16 cellular contexts compared by ENCODE assay signal in the genomic region with DNA sequence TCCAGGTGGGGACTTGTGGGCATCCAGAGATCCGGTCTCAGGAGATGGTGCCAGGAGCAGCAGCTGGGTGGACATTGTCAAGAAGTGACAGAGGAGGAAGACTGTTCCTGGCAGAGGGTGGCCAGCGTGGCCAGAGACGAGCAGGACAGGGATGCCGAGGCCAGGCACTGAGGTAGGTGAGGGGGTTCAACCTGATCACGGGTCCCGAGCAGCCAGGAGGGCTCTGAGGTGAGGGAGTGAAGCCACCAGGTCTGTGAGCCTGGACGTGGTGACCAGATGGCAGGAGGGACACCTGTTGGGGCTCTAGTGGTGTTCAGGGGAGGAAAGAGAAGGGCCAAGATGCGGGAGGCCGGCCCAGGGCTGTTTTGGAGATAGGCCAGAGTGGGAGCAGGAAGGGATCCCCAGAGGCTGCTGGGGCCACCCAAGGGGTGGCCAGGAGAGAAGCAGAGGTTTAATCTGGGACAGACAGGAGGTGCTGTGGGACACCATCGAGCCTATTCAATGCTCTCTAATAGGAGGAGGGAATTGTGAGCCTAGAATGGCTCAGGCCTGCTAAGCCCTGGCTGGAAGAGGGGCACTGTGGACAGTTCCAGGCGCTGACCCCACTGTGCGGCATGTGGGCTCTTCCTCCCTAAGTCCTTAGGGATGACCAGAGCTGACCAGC. TPM values are rescaled to one million over a fixed set of nuclear protein-coding genes. Genes with fewer than 3 reads are reported as not detected.
DNase-seq lines count a peak whose midpoint lies in the region; ATAC-seq, FAIRE-seq and TF ChIP-seq lines count a peak whose summit lies in the region.
"Had no signal": no experiment of that assay in that cellular context is flagged by ENCODE, and none has a peak within 500 bp of the region (broad histone marks: within the 10 kb centered on the region; RNA-seq: fewer than 3 reads in every experiment).

No MANE protein-coding gene starts in this region.

- H3K4ac ChIP-seq in neuronal stem cell (ENCODE audit: low read length): no peak overlapping the region

- H2BK120ac ChIP-seq in neuronal stem cell (ENCODE audit: low read depth, low read length): no peak overlapping the region

- POLR2A ChIA-PET in endothelial cell of umbilical vein (lab: Charles Lee): no interaction called here
- POLR2A ChIA-PET in GM10248 (lab: Yijun Ruan, JAX): no interaction called here

- H2BK5ac ChIP-seq in neuronal stem cell (ENCODE audit: low read length): no peak overlapping the region

- ATAC-seq in heart left ventricle (no peak), left cardiac atrium (no peak), upper lobe of right lung (no peak)
- ATAC-seq: sciatic nerve had no signal

- H3K23ac ChIP-seq in neuronal stem cell (ENCODE audit: low read depth, low read length, poor library complexity): peak overlapping the region; percentile 87

- H3K4me3 ChIP-seq in heart left ventricle (no peak overlapping the region), endothelial cell of umbilical vein (replicated peaks in 1 of 3; ENCODE audit: insufficient read depth in 1 of 3, low read depth in 1 of 3, low read length in 3 of 3) (no peak overlapping the region), neuronal stem cell (ENCODE audit: low read length in 2 of 2) (no peak overlapping the region), upper lobe of right lung (no peak overlapping the region)
- H3K4me3 ChIP-seq: testis had no signal

- H3K9ac ChIP-seq in endothelial cell of umbilical vein (replicated peaks; ENCODE audit: extremely low read depth, insufficient read depth, low read length) (no peak overlapping the region), neuronal stem cell (ENCODE audit: low read depth, low read length, poor library complexity) (peak overlapping the region; percentile 25)

- H2AFZ ChIP-seq in endothelial cell of umbilical vein (ENCODE audit: low read depth, low read length) (no peak overlapping the region), neuronal stem cell (ENCODE audit: low read length) (no peak overlapping the region)

- TF ChIP-seq POLR2A in heart left ventricle (IDR thresholded peaks at IDR 0.05): no peak
- no peak for TF ChIP-seq POLR2A in endothelial cell of umbilical vein (IDR thresholded peaks at IDR 0.05; ENCODE audit: low read depth, low read length)

- peak overlapping the region; percentile 22 for H2AK5ac ChIP-seq in neuronal stem cell (ENCODE audit: low read depth, low read length)

- H4K91ac ChIP-seq in neuronal stem cell (ENCODE audit: low read depth, low read length, poor library complexity): no peak overlapping the region

- no peak overlapping the region for H4K8ac ChIP-seq in neuronal stem cell (ENCODE audit: low read depth, low read length)

- CTCF ChIA-PET in endothelial cell of umbilical vein (lab: Charles Lee): interaction anchor here (1.6 to 8.4 kb wide), 3 partner anchors 9 to 23 kb away, joined by 4 to 292 read pairs (median 5); no protein-coding TSS in a partner anchor
- CTCF ChIA-PET in GM10248 (lab: Yijun Ruan, JAX): interaction anchor here (8.5 kb wide), 1 partner anchor 8 kb away, joined by 130 read pairs; no protein-coding TSS in a partner anchor

- no peak overlapping the region for H2BK15ac ChIP-seq in neuronal stem cell (ENCODE audit: low read length)

- TF ChIP-seq CTCF in heart left ventricle (IDR thresholded peaks at IDR 0.05) (no peak), endothelial cell of umbilical vein (IDR thresholded peaks at IDR 0.05; ENCODE audit: extremely low read depth in 1 of 2, insufficient read depth in 1 of 2, low read depth in 1 of 2, low read length in 2 of 2) (no peak), upper lobe of right lung (IDR thresholded peaks at IDR 0.05) (no peak), GM10248 (IDR thresholded peaks at IDR 0.05; ENCODE audit: control extremely low read depth, extremely low read depth, low read depth, missing control alignments) (no peak)

- intact Hi-C loops in heart left ventricle (cut with DNase I): no loop called here
- intact Hi-C loops in left cardiac atrium (cut with DNase I): no loop called here
- intact Hi-C loops in endothelial cell of umbilical vein (cut with micrococcal nuclease): no loop called here
- intact Hi-C loops in upper lobe of right lung (cut with DNase I): no loop called here

- no peaks in the 10 kb centered on the region for H3K79me1 ChIP-seq in neuronal stem cell (ENCODE audit: low read depth, low read length)

- no peaks in the 10 kb centered on the region for H4K20me1 ChIP-seq in endothelial cell of umbilical vein (replicated peaks; ENCODE audit: control insufficient read depth, extremely low read depth, insufficient read depth, low read length)

- BruUV-seq in endothelial cell of umbilical vein (replicated peaks; lab: Mats Ljungman, UMichigan): no TSS peak

- H3K18ac ChIP-seq in neuronal stem cell (ENCODE audit: low read length): no peak overlapping the region

- peaks cover 0 to 26% (median 19%) of the 10 kb centered on the region in 9 donors for H3K36me3 ChIP-seq in heart left ventricle
- H3K36me3 ChIP-seq in endothelial cell of umbilical vein (ENCODE audit: control insufficient read depth in 2 of 2, extremely low read depth in 1 of 2, insufficient read depth in 2 of 2, low read length in 2 of 2): peaks cover 14 to 22% of the 10 kb centered on the region in 2 experiments
- peaks cover 16 to 33% of the 10 kb centered on the region in 2 donors for H3K36me3 ChIP-seq in neuronal stem cell (replicated peaks in 1 of 2; ENCODE audit: control insufficient read depth in 2 of 2, insufficient read depth in 2 of 2, low read length in 2 of 2)
- peaks cover 25% of the 10 kb centered on the region for H3K36me3 ChIP-seq in upper lobe of right lung

- H3K79me2 ChIP-seq in endothelial cell of umbilical vein (ENCODE audit: control insufficient read depth, insufficient read depth, low read length): peaks cover 69% of the 10 kb centered on the region

- H3K4me1 ChIP-seq in heart left ventricle (peaks cover 23 to 97% (median 82%) of the 10 kb centered on the region in 12 donors), endothelial cell of umbilical vein (ENCODE audit: control insufficient read depth, extremely low read depth, insufficient read depth, low read length) (peaks cover 84% of the 10 kb centered on the region), neuronal stem cell (ENCODE audit: control insufficient read depth in 2 of 2, insufficient read depth in 1 of 2, low read depth in 1 of 2, low read length in 2 of 2) (peaks cover 5 to 7% of the 10 kb centered on the region in 2 donors), upper lobe of right lung (peaks cover 81% of the 10 kb centered on the region)
- H3K4me1 ChIP-seq: testis had no signal

- dilution Hi-C loops in endothelial cell of umbilical vein (cut with MboI; ENCODE audit: extremely low pct_ligation_motif_present, low sequenced_read_pairs): loop anchor here (25.0 kb wide), 2 partner anchors 134 to 234 kb away; no protein-coding TSS in a partner anchor

- H3K9me1 ChIP-seq in endothelial cell of umbilical vein (replicated peaks; ENCODE audit: control insufficient read depth, extremely low read depth, insufficient read depth, low read length): no peaks in the 10 kb centered on the region

- no peak overlapping the region for H2BK12ac ChIP-seq in neuronal stem cell (ENCODE audit: low read length)

- no peaks in the 10 kb centered on the region for H3K27me3 ChIP-seq in heart left ventricle
- H3K27me3 ChIP-seq in endothelial cell of umbilical vein (ENCODE audit: control insufficient read depth in 2 of 2, insufficient read depth in 2 of 2, low read length in 2 of 2): no peaks in the 10 kb centered on the region
- H3K27me3 ChIP-seq in neuronal stem cell (ENCODE audit: control insufficient read depth in 3 of 3, insufficient read depth in 3 of 3, low read depth in 1 of 3, low read length in 3 of 3): no peaks in the 10 kb centered on the region
- H3K27me3 ChIP-seq in upper lobe of right lung: no peaks in the 10 kb centered on the region
- H3K27me3 ChIP-seq: testis had no signal

- H3K9me3 ChIP-seq in heart left ventricle (no peaks in the 10 kb centered on the region), endothelial cell of umbilical vein (replicated peaks; ENCODE audit: control insufficient read depth, insufficient read depth, low read length) (no peaks in the 10 kb centered on the region), neuronal stem cell (replicated peaks in 1 of 2; ENCODE audit: control insufficient read depth in 2 of 2, insufficient read depth in 1 of 2, low read depth in 1 of 2, low read length in 2 of 2) (no peaks in the 10 kb centered on the region), upper lobe of right lung (no peaks in the 10 kb centered on the region)
- H3K9me3 ChIP-seq: testis had no signal

- FAIRE-seq in endothelial cell of umbilical vein (lab: Jason Lieb, UNC): no peak
- FAIRE-seq: D721Med, endometrium had no signal

- H3K4me2 ChIP-seq in endothelial cell of umbilical vein (ENCODE audit: insufficient read depth, low read length): no peak overlapping the region
- no peak overlapping the region for H3K4me2 ChIP-seq in neuronal stem cell (ENCODE audit: insufficient read depth, low read length, poor library complexity, severe bottlenecking)

- H3K27ac ChIP-seq in heart left ventricle: peak overlapping the region in 11 of 12 donors; percentile 63 to 98 (median 93)
- H3K27ac ChIP-seq in endothelial cell of umbilical vein (ENCODE audit: insufficient read depth, low read depth, low read length): peak overlapping the region; percentile 71
- no peak overlapping the region for H3K27ac ChIP-seq in neuronal stem cell (replicated peaks; ENCODE audit: low read length)
- peak overlapping the region; percentile 96 for H3K27ac ChIP-seq in upper lobe of right lung
- H3K27ac ChIP-seq: testis had no signal

- no peak for DNase-seq in heart left ventricle
- no peak for DNase-seq in left cardiac atrium
- DNase-seq in endothelial cell of umbilical vein (ENCODE audit: low read depth, low spot score): no peak
- DNase-seq in neuronal stem cell (ENCODE audit: low spot score): no peak
- no peak for DNase-seq in upper lobe of right lung
- DNase-seq in GM10248 (ENCODE audit: extremely low spot score): no peak
- DNase-seq in DMS 273 (lab: John Stamatoyannopoulos, UW; ENCODE audit: unreplicated experiment): no peak
- DNase-seq in NCI-H1436 (lab: John Stamatoyannopoulos, UW): no peak
- DNase-seq: ACHN; activated CD4-positive, CD25-positive, alpha-beta regulatory T cell treated with anti-CD3 and anti-CD28 coated beads, Interleukin-2, amount 50 U/mL, for 72 hours; activated T-cell treated with anti-CD3 and anti-CD28 coated beads, Interleukin-2, amount 50 U/mL, for 1 hour; NCI-H2107; testis had no signal

- H3K14ac ChIP-seq in neuronal stem cell (ENCODE audit: low read length): no peak overlapping the region

- WGBS in heart left ventricle, 4 donors: 76 to 80% (median 78%) methylated on average over 12 of the region's 12 CpGs
- WGBS in neuronal stem cell (ENCODE audit: extremely low coverage in 2 of 2, insufficient read length in 2 of 2, insufficient replicate concordance in 1 of 2), 2 donors: no CpG with 5 or more reads among the region's 12 CpGs

RNA-seq across cellular contexts. Expression of a gene that starts 6.3 kb away (rescaled TPM):
- total RNA-seq in heart left ventricle (10 to 100 TPM; 13.9 to 51.1 (median 21.1) TPM), left cardiac atrium (10 to 100 TPM; 33.1 TPM), endothelial cell of umbilical vein (171 and 178 TPM in 2 replicates), upper lobe of right lung (51.2 TPM)
- polyA plus RNA-seq in heart left ventricle (10 to 100 TPM; 12.1 to 19.3 TPM), endothelial cell of umbilical vein (107 and 110 TPM in 2 replicates)
- 74.3 and 89.5 TPM in 2 replicates for polyA plus RNA-seq in endothelial cell of umbilical vein (2011; cell fraction: cytosol; rRNA removed)
- polyA plus RNA-seq in endothelial cell of umbilical vein (2011; cell fraction: nucleus; rRNA removed): 164 and 168 TPM in 2 replicates
- 64.8 and 74.8 TPM in 2 replicates for polyA plus RNA-seq in endothelial cell of umbilical vein (2012)
- polyA minus RNA-seq in endothelial cell of umbilical vein: 76.9 and 83.9 TPM in 2 replicates
- 6.8 TPM for polyA minus RNA-seq in endothelial cell of umbilical vein (2011; cell fraction: cytosol; rRNA and poly(A)+ RNA removed)
- polyA minus RNA-seq in endothelial cell of umbilical vein (2011; cell fraction: nucleus; rRNA and poly(A)+ RNA removed): 36.8 and 45.7 TPM in 2 replicates
- polyA plus RNA-seq in neuronal stem cell (2013, experiment 1 of 2): 17.8 TPM
- polyA plus RNA-seq in neuronal stem cell (2013, experiment 2 of 2): 16.6 TPM

RNA-seq across cellular contexts. Expression of a gene that starts 36.2 kb away (rescaled TPM):
- total RNA-seq in heart left ventricle (10 to 100 TPM in 7 of 9 donors, 1 to 10 TPM in 2; 9.6 to 12.9 (median 11.2) TPM), left cardiac atrium (10 to 100 TPM; 13.5 to 16.2 TPM), endothelial cell of umbilical vein (49.9 and 56.5 TPM in 2 replicates), upper lobe of right lung (24.8 TPM)
- polyA plus RNA-seq in heart left ventricle (1 to 10 TPM; 9.5 to 9.9 TPM), endothelial cell of umbilical vein (25.2 and 28.3 TPM in 2 replicates)
- 11.4 and 15.4 TPM in 2 replicates for polyA plus RNA-seq in endothelial cell of umbilical vein (2011; cell fraction: cytosol; rRNA removed)
- 128 and 139 TPM in 2 replicates for polyA plus RNA-seq in endothelial cell of umbilical vein (2011; cell fraction: nucleus; rRNA removed)
- 20.7 and 28.7 TPM in 2 replicates for polyA plus RNA-seq in endothelial cell of umbilical vein (2012)
- 41.8 and 43.6 TPM in 2 replicates for polyA minus RNA-seq in endothelial cell of umbilical vein
- polyA minus RNA-seq in endothelial cell of umbilical vein (2011; cell fraction: cytosol; rRNA and poly(A)+ RNA removed): 12.7 TPM
- polyA minus RNA-seq in endothelial cell of umbilical vein (2011; cell fraction: nucleus; rRNA and poly(A)+ RNA removed): 54.6 and 65.8 TPM in 2 replicates
- polyA plus RNA-seq in neuronal stem cell (2013, experiment 1 of 2): 25.4 TPM
- 27.0 TPM for polyA plus RNA-seq in neuronal stem cell (2013, experiment 2 of 2)
